In genomic region chr10:19788902-19789301, GRCh38 we compare ENCODE assay signal across 1 cellular context.
TF ChIP-seq lines count a peak whose summit lies in the region.

No MANE protein-coding gene starts in this region.

TF ChIP-seq in WTC11, 78 proteins besides CTCF, POLR2A, EP300 and RAD21 (continued from another document):
- TF ChIP-seq E2F1 (CRISPR knock-in tag; IDR thresholded peaks at IDR 0.05) (no peak), ZNF263 (CRISPR knock-in tag; IDR thresholded peaks at IDR 0.05; ENCODE audit: low read depth) (no peak), TEAD4 (CRISPR knock-in tag; IDR thresholded peaks at IDR 0.05) (no peak), SMAD4 (CRISPR knock-in tag; IDR thresholded peaks at IDR 0.05) (no peak), ZBTB43 (CRISPR knock-in tag; IDR thresholded peaks at IDR 0.05) (no peak), RORB (CRISPR knock-in tag; IDR thresholded peaks at IDR 0.05) (no peak), ZSCAN18 (CRISPR knock-in tag; IDR thresholded peaks at IDR 0.05) (no peak)
- TF ChIP-seq, protein P1, sequence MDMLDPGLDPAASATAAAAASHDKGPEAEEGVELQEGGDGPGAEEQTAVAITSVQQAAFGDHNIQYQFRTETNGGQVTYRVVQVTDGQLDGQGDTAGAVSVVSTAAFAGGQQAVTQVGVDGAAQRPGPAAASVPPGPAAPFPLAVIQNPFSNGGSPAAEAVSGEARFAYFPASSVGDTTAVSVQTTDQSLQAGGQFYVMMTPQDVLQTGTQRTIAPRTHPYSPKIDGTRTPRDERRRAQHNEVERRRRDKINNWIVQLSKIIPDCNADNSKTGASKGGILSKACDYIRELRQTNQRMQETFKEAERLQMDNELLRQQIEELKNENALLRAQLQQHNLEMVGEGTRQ (CRISPR knock-in tag; IDR thresholded peaks at IDR 0.05) = no peak
- TF ChIP-seq, protein P2, sequence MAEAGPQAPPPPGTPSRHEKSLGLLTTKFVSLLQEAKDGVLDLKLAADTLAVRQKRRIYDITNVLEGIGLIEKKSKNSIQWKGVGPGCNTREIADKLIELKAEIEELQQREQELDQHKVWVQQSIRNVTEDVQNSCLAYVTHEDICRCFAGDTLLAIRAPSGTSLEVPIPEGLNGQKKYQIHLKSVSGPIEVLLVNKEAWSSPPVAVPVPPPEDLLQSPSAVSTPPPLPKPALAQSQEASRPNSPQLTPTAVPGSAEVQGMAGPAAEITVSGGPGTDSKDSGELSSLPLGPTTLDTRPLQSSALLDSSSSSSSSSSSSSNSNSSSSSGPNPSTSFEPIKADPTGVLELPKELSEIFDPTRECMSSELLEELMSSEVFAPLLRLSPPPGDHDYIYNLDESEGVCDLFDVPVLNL (CRISPR knock-in tag; IDR thresholded peaks at IDR 0.05; ENCODE audit: borderline replicate concordance, low read depth) = no peak
- TF ChIP-seq, protein P3, sequence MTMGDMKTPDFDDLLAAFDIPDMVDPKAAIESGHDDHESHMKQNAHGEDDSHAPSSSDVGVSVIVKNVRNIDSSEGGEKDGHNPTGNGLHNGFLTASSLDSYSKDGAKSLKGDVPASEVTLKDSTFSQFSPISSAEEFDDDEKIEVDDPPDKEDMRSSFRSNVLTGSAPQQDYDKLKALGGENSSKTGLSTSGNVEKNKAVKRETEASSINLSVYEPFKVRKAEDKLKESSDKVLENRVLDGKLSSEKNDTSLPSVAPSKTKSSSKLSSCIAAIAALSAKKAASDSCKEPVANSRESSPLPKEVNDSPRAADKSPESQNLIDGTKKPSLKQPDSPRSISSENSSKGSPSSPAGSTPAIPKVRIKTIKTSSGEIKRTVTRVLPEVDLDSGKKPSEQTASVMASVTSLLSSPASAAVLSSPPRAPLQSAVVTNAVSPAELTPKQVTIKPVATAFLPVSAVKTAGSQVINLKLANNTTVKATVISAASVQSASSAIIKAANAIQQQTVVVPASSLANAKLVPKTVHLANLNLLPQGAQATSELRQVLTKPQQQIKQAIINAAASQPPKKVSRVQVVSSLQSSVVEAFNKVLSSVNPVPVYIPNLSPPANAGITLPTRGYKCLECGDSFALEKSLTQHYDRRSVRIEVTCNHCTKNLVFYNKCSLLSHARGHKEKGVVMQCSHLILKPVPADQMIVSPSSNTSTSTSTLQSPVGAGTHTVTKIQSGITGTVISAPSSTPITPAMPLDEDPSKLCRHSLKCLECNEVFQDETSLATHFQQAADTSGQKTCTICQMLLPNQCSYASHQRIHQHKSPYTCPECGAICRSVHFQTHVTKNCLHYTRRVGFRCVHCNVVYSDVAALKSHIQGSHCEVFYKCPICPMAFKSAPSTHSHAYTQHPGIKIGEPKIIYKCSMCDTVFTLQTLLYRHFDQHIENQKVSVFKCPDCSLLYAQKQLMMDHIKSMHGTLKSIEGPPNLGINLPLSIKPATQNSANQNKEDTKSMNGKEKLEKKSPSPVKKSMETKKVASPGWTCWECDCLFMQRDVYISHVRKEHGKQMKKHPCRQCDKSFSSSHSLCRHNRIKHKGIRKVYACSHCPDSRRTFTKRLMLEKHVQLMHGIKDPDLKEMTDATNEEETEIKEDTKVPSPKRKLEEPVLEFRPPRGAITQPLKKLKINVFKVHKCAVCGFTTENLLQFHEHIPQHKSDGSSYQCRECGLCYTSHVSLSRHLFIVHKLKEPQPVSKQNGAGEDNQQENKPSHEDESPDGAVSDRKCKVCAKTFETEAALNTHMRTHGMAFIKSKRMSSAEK (CRISPR knock-in tag; IDR thresholded peaks at IDR 0.05; ENCODE audit: borderline replicate concordance) = no peak
- TF ChIP-seq, protein P4, sequence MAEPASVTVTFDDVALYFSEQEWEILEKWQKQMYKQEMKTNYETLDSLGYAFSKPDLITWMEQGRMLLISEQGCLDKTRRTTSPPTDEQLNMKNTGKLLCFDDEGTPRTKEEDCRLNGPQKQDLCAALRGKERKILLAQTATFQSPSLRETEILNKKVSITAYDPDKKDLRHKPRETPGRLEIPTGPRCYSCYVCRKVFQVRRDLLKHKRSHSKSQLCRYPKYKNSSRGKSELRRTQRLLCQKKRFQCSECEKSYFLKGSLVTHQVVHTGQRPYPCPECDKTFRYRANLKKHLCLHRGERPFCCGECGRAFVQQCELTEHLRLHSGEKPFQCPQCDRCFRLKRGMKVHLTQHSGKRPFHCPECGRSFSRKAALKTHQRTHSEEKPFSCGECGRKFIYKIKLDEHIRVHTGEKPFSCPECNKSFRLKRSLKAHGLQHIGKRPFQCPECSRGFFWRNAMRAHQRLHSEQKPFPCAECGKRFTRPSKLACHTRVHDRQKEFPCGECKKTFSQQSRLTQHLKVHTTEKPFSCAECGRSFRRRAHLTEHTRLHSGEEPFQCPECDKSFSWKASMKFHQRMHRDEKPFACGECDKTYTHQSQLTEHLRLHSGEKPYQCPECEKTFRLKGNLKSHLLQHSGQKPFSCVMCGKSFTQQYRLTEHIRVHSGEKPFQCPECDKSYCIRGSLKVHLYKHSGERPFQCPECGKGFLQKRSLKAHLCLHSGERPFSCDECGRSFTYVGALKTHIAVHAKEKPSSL (CRISPR knock-in tag; conservative IDR thresholded peaks at IDR 0.05) = no peak
